In the genomic region with DNA sequence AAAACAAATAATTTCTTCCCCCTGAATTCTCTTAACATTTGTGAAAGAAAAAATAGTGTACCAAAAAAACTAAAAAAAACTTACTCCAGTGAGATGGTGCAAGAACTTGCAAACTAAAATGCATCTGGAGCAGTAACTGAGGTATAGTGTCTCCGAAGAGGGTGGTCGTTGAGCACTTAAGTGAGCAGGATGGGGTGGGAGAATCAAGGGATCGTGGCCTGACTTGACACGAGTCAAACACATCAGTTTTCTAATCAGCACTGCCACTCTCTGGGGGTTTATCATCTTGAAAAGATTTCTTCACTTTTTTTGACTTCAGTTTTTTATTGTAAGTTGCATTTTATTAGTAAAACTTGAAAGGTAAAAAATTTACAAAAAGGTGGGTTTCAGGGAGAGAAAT, we compare ENCODE assay signal across 2 cellular contexts.
TF ChIP-seq lines count a peak whose summit lies in the region.

No MANE protein-coding gene starts in this region.

TF ChIP-seq in SK-N-SH, 30 proteins besides CTCF, POLR2A, EP300 and RAD21 (continued from another document):
- no peak for TF ChIP-seq RXRA (IDR thresholded peaks at IDR 0.05; ENCODE audit: borderline replicate concordance, low read depth)
- TF ChIP-seq FOXJ3 (CRISPR knock-in tag; IDR thresholded peaks at IDR 0.05) = no peak
- TF ChIP-seq SIN3A (IDR thresholded peaks at IDR 0.05; ENCODE audit: borderline replicate concordance, low read depth, low read length) = no peak
- TF ChIP-seq CHD2 (IDR thresholded peaks at IDR 0.05; ENCODE audit: low read length, partially characterized antibody) = no peak
- TF ChIP-seq, protein P1, sequence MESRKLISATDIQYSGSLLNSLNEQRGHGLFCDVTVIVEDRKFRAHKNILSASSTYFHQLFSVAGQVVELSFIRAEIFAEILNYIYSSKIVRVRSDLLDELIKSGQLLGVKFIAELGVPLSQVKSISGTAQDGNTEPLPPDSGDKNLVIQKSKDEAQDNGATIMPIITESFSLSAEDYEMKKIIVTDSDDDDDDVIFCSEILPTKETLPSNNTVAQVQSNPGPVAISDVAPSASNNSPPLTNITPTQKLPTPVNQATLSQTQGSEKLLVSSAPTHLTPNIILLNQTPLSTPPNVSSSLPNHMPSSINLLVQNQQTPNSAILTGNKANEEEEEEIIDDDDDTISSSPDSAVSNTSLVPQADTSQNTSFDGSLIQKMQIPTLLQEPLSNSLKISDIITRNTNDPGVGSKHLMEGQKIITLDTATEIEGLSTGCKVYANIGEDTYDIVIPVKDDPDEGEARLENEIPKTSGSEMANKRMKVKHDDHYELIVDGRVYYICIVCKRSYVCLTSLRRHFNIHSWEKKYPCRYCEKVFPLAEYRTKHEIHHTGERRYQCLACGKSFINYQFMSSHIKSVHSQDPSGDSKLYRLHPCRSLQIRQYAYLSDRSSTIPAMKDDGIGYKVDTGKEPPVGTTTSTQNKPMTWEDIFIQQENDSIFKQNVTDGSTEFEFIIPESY (IDR thresholded peaks at IDR 0.05; ENCODE audit: borderline replicate concordance, low read depth) = no peak
- TF ChIP-seq RFX5 (IDR thresholded peaks at IDR 0.05; ENCODE audit: low read length) = no peak
- no peak for TF ChIP-seq MXI1 (IDR thresholded peaks at IDR 0.05; ENCODE audit: low read depth, low read length)
- no peak for TF ChIP-seq RCOR1 (IDR thresholded peaks at IDR 0.05; ENCODE audit: low read length)
- no peak for TF ChIP-seq NFIC (IDR thresholded peaks at IDR 0.05; ENCODE audit: borderline replicate concordance)
- no peak for TF ChIP-seq ELF1 (IDR thresholded peaks at IDR 0.05)
- no peak for TF ChIP-seq TCF12 (IDR thresholded peaks at IDR 0.05)
- TF ChIP-seq, protein P2, sequence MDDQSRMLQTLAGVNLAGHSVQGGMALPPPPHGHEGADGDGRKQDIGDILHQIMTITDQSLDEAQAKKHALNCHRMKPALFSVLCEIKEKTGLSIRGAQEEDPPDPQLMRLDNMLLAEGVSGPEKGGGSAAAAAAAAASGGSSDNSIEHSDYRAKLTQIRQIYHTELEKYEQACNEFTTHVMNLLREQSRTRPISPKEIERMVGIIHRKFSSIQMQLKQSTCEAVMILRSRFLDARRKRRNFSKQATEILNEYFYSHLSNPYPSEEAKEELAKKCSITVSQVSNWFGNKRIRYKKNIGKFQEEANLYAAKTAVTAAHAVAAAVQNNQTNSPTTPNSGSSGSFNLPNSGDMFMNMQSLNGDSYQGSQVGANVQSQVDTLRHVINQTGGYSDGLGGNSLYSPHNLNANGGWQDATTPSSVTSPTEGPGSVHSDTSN (IDR thresholded peaks at IDR 0.05) = no peak
- TF ChIP-seq, protein P3, sequence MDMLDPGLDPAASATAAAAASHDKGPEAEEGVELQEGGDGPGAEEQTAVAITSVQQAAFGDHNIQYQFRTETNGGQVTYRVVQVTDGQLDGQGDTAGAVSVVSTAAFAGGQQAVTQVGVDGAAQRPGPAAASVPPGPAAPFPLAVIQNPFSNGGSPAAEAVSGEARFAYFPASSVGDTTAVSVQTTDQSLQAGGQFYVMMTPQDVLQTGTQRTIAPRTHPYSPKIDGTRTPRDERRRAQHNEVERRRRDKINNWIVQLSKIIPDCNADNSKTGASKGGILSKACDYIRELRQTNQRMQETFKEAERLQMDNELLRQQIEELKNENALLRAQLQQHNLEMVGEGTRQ (IDR thresholded peaks at IDR 0.05; ENCODE audit: borderline replicate concordance, low read depth, low read length) = no peak
- no peak for TF ChIP-seq TEAD4 (IDR thresholded peaks at IDR 0.05; ENCODE audit: borderline replicate concordance, insufficient read depth)
- TF ChIP-seq, protein P4, sequence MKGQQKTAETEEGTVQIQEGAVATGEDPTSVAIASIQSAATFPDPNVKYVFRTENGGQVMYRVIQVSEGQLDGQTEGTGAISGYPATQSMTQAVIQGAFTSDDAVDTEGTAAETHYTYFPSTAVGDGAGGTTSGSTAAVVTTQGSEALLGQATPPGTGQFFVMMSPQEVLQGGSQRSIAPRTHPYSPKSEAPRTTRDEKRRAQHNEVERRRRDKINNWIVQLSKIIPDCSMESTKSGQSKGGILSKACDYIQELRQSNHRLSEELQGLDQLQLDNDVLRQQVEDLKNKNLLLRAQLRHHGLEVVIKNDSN (IDR thresholded peaks at IDR 0.05; ENCODE audit: borderline replicate concordance, low read depth) = no peak
- no peak for TF ChIP-seq GATA2 (CRISPR knock-in tag; IDR thresholded peaks at IDR 0.05)
- TF ChIP-seq EZH2phosphoT487 (IDR thresholded peaks at IDR 0.05; ENCODE audit: borderline replicate concordance, low read depth) = no peak

TF ChIP-seq in SK-N-SH treated with all-trans-retinoic acid at 6 μM for 48 hours, 23 proteins besides CTCF, POLR2A, EP300 and RAD21:
- TF ChIP-seq OSR1 (CRISPR knock-in tag; IDR thresholded peaks at IDR 0.05) = no peak
TF ChIP-seq in SK-N-SH treated with all-trans-retinoic acid at 6 μM for 48 hours: peak in this region for 0.
